In the genomic region with DNA sequence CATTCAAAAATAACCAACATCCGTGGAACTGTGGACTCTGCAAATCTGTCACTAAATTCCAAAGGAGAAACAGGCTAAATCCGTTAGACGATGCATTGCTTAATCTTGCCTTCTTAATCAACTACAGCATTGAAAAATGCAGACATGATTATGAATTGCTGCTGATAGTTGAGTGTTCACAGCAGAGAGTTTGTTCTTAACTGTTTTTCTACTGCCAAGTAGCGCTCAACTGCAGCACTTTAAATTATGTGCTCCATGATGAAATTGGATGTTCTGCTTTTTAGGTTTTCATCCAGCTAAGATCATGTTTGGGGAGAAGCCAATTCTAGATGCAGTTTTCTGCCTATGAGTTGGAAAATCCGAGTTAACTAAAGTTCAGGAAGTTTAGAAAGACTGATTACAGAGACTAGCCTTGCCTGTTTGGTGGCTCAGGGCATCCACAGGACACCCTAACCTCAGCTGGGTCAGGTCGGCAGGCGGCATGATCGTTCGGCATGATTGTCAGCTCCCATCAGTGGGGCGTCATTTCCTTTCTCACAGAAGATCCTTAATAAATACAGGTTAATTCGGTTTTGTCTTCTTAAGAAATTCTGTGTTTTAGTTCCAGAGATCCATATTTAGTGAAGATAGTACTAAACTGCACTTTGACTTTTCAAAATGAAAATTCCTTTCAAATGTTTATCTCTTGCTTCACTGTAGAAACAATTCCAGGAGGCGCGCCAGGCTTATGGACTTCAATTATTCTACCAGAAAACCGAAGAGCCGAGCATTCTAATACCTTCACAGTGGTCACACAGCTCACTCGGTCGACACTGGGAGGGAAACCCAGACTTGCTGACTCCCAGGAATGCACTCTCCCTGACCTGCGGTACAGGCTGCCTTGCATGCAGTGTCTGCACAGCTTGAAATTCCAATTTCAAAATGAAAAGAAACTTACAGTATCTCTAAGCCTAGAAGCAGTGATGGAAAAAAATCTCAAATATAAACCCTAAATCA, we compare ENCODE assay signal across 11 cellular contexts.
A peak's percentile ranks its signal among the peaks of the same experiment; 100 is the strongest.
DNase-seq lines count a peak whose midpoint lies in the region; ATAC-seq and TF ChIP-seq lines count a peak whose summit lies in the region.
"Had no signal": no experiment of that assay in that cellular context is flagged by ENCODE, and none has a peak within 500 bp of the region (broad histone marks: within the 10 kb centered on the region; RNA-seq: fewer than 3 reads in every experiment).

No MANE protein-coding gene starts in this region.

- intact Hi-C loops in esophagus muscularis mucosa (cut with DNase I) (no loop called here), lower leg skin (cut with DNase I; ENCODE audit: low total_unique reads) (no loop called here)

- H3K4me3 ChIP-seq in MG63: peak overlapping the region; percentile 10
- H3K4me3 ChIP-seq in esophagus muscularis mucosa: peak overlapping the region; percentile 0 to 35 (median 31)
- peak overlapping the region; percentile 66 for H3K4me3 ChIP-seq in thoracic aorta
- H3K4me3 ChIP-seq in lower leg skin (ENCODE audit: low read depth, poor library complexity, severe bottlenecking): no peak overlapping the region
- H3K4me3 ChIP-seq: skin epidermis had no signal

- no peaks in the 10 kb centered on the region for H3K9me3 Mint-ChIP-seq in mesothelial cell of epicardium

- peak; percentile 27 for DNase-seq in MG63
- DNase-seq in esophagus muscularis mucosa (ENCODE audit: extremely low spot score): no peak
- peak in 1 of 2 experiments; percentile 26 for DNase-seq in mesothelial cell of epicardium (ENCODE audit: low spot score in 2 of 2, unreplicated experiment in 2 of 2)
- no peak for DNase-seq in thoracic aorta (ENCODE audit: low spot score)
- DNase-seq in lower leg skin (ENCODE audit: low spot score in 2 of 2): no peak
- DNase-seq in HK-2 (ENCODE audit: unreplicated experiment): no peak
- no peak for DNase-seq in NCI-H146 (lab: John Stamatoyannopoulos, UW)
- DNase-seq: activated naive CD4-positive, alpha-beta T cell treated with anti-CD3 and anti-CD28 coated beads, Interleukin-2, amount 50 U/mL, for 16 hours; substantia nigra had no signal

- H3K27me3 Mint-ChIP-seq in mesothelial cell of epicardium (ENCODE audit: low read depth): no peaks in the 10 kb centered on the region

- no peak for TF ChIP-seq EP300 in esophagus muscularis mucosa (IDR thresholded peaks at IDR 0.05)

- H3K4me1 ChIP-seq in esophagus muscularis mucosa (peaks cover 0 to 20% (median 16%) of the 10 kb centered on the region in 4 donors), thoracic aorta (ENCODE audit: control insufficient read depth in 1 of 2, low read depth in 2 of 2) (peaks cover 8 to 10% of the 10 kb centered on the region in 2 donors)

- H3K4me1 Mint-ChIP-seq in mesothelial cell of epicardium: peaks cover 56% of the 10 kb centered on the region

- H3K36me3 ChIP-seq in MG63 (no peaks in the 10 kb centered on the region), esophagus muscularis mucosa (no peaks in the 10 kb centered on the region), thoracic aorta (no peaks in the 10 kb centered on the region)

- peaks cover 3% of the 10 kb centered on the region for H3K36me3 Mint-ChIP-seq in mesothelial cell of epicardium

- WGBS in esophagus muscularis mucosa: 41% methylated on average over 18 of the region's 18 CpGs
- 37 to 41% methylated on average over 18 of the region's 18 CpGs for WGBS in lower leg skin, 2 donors

- H3K4me3 Mint-ChIP-seq in mesothelial cell of epicardium: peak overlapping the region; percentile 38

- H3K27ac ChIP-seq in esophagus muscularis mucosa (replicated peaks in 1 of 4) (peak overlapping the region in 3 of 4 donors; percentile 25 to 45 (median 32)), thoracic aorta (no peak overlapping the region)
- H3K27ac ChIP-seq: VCaP had no signal

- H3K27ac Mint-ChIP-seq in mesothelial cell of epicardium: peak overlapping the region; percentile 84

- ATAC-seq in thoracic aorta (ENCODE audit: insufficient number of reproducible peaks, low FRiP score, low read depth): no peak

- H3K27me3 ChIP-seq in MG63: no peaks in the 10 kb centered on the region
- H3K27me3 ChIP-seq in esophagus muscularis mucosa: peaks cover 0 to 5% (median 0%) of the 10 kb centered on the region in 4 donors
- H3K27me3 ChIP-seq in thoracic aorta (replicated peaks; ENCODE audit: insufficient read depth): no peaks in the 10 kb centered on the region

- TF ChIP-seq CTCF in esophagus muscularis mucosa (IDR thresholded peaks at IDR 0.05): no peak
- TF ChIP-seq CTCF in mesothelial cell of epicardium (IDR thresholded peaks at IDR 0.05; ENCODE audit: unreplicated experiment): no peak
- no peak for TF ChIP-seq CTCF in thoracic aorta (IDR thresholded peaks at IDR 0.05)
- no peak for TF ChIP-seq CTCF in lower leg skin (IDR thresholded peaks at IDR 0.05)

- H3K9me3 ChIP-seq in MG63 (no peaks in the 10 kb centered on the region), esophagus muscularis mucosa (peaks cover 0 to 3% (median 0%) of the 10 kb centered on the region in 4 donors), thoracic aorta (no peaks in the 10 kb centered on the region)

- no peak for TF ChIP-seq POLR2A in esophagus muscularis mucosa (IDR thresholded peaks at IDR 0.05; ENCODE audit: low read depth)
- no peak for TF ChIP-seq POLR2A in lower leg skin (IDR thresholded peaks at IDR 0.05)

Comparison
In these comparisons a context has a peak if more than half of its experiments do, and no peak if none do; other contexts are left out.
1. H3K27ac ChIP-seq: peak in esophagus muscularis mucosa (3 of 4); none in thoracic aorta (0 of 2).